In the genomic region with DNA sequence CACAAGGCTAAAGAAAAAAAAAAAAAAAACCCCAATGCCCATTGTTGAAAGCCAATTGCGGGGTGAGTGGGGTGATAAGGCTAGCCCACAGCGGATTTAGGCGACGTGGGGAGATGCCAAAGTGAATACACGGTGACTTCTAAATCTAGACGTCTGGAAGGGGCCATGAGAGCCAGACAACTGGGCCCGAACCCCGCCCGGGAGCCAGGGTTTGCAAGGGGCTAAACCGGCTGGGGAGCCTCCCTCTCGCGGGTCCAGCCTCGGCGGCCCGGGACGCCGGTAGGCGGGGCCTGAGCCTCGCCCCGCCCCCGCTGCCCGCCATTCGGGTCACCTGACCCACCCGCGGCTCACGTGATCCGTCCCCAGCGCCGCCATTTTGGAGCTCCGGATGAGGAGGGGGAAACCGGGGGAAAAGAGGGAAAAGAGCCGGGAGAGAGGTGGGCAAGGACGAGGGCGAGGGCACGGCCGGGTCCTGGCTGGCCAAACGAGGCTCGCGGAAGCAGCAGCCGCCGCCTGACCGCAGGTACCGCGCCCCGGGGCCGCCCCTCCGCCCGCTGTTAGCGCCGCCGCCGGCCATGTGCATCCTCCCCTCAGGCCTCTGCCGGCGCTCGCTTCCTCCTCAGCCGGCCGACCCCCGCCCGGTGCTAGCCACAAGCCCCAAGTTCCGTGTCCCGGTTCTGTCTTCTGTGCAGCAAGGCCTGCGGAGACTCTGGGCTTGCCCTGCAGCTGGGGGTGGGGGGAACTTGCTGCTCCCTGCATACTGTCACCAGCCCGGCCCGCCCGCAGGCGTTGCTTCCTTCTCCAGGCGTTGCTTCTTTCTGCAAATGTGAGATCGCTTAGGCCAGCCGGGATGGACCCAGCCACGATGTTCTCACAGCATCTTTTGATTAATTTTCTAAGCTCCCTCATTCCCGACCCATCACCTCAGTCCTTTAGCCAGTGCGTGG, we compare ENCODE assay signal across 1 cellular context.
TF ChIP-seq lines count a peak whose summit lies in the region.

Gene ZNF507, plus strand, starts transcription at position 350 of the 947 bp plus-strand sequence. CDS start 7,221 bp downstream, outside the sequence.

TF ChIP-seq in HEK293, 187 proteins besides CTCF, POLR2A, EP300 and RAD21 (continued from another document and continues in another):
- TF ChIP-seq, protein P1, sequence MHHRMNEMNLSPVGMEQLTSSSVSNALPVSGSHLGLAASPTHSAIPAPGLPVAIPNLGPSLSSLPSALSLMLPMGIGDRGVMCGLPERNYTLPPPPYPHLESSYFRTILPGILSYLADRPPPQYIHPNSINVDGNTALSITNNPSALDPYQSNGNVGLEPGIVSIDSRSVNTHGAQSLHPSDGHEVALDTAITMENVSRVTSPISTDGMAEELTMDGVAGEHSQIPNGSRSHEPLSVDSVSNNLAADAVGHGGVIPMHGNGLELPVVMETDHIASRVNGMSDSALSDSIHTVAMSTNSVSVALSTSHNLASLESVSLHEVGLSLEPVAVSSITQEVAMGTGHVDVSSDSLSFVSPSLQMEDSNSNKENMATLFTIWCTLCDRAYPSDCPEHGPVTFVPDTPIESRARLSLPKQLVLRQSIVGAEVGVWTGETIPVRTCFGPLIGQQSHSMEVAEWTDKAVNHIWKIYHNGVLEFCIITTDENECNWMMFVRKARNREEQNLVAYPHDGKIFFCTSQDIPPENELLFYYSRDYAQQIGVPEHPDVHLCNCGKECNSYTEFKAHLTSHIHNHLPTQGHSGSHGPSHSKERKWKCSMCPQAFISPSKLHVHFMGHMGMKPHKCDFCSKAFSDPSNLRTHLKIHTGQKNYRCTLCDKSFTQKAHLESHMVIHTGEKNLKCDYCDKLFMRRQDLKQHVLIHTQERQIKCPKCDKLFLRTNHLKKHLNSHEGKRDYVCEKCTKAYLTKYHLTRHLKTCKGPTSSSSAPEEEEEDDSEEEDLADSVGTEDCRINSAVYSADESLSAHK (tag by site-specific recombination; IDR thresholded peaks at IDR 0.05), result 0 out of 2 replicates have a peak, but pooled peaks have one; percentile 64
- TF ChIP-seq ZBTB26 (tag by site-specific recombination; optimal IDR thresholded peaks at IDR 0.05), result peak; percentile 54
- TF ChIP-seq, protein P2, sequence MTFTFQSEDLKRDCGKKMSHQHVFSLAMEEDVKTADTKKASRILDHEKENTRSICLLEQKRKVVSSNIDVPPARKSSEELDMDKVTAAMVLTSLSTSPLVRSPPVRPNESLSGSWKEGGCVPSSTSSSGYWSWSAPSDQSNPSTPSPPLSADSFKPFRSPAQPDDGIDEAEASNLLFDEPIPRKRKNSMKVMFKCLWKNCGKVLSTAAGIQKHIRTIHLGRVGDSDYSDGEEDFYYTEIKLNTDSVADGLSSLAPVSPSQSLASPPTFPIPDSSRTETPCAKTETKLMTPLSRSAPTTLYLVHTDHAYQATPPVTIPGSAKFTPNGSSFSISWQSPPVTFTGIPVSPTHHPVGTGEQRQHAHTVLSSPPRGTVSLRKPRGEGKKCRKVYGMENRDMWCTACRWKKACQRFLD (tag by site-specific recombination; IDR thresholded peaks at IDR 0.05), result peak; percentile 87
- no peak for TF ChIP-seq ZNF138 (tag by site-specific recombination; IDR thresholded peaks at IDR 0.05; ENCODE audit: borderline replicate concordance)
- no peak for TF ChIP-seq ZNF530 (tag by site-specific recombination; IDR thresholded peaks at IDR 0.05; ENCODE audit: low read depth)
- TF ChIP-seq ZNF571 (tag by site-specific recombination; IDR thresholded peaks at IDR 0.05), result no peak
- TF ChIP-seq ZNF23 (tag by site-specific recombination; IDR thresholded peaks at IDR 0.05; ENCODE audit: borderline replicate concordance), result no peak
- TF ChIP-seq, protein P3, sequence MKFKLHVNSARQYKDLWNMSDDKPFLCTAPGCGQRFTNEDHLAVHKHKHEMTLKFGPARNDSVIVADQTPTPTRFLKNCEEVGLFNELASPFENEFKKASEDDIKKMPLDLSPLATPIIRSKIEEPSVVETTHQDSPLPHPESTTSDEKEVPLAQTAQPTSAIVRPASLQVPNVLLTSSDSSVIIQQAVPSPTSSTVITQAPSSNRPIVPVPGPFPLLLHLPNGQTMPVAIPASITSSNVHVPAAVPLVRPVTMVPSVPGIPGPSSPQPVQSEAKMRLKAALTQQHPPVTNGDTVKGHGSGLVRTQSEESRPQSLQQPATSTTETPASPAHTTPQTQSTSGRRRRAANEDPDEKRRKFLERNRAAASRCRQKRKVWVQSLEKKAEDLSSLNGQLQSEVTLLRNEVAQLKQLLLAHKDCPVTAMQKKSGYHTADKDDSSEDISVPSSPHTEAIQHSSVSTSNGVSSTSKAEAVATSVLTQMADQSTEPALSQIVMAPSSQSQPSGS (tag by site-specific recombination; IDR thresholded peaks at IDR 0.05; ENCODE audit: low read depth), result no peak
- TF ChIP-seq ZNF292 (tag by site-specific recombination; IDR thresholded peaks at IDR 0.05; ENCODE audit: borderline replicate concordance, low read depth), result no peak
- TF ChIP-seq ZNF114 (tag by site-specific recombination; IDR thresholded peaks at IDR 0.05), result no peak
- 0 out of 2 replicates have a peak, but pooled peaks have one; percentile 14 for TF ChIP-seq ZNF157 (tag by site-specific recombination; IDR thresholded peaks at IDR 0.05)
- TF ChIP-seq ZNF473 (tag by site-specific recombination; IDR thresholded peaks at IDR 0.05), result no peak
- no peak for TF ChIP-seq ZNF626 (tag by site-specific recombination; IDR thresholded peaks at IDR 0.05)
- TF ChIP-seq ZFP37 (tag by site-specific recombination; IDR thresholded peaks at IDR 0.05), result no peak
- TF ChIP-seq ZNF561 (tag by site-specific recombination; IDR thresholded peaks at IDR 0.05; ENCODE audit: borderline replicate concordance), result peak; percentile 62
- no peak for TF ChIP-seq ZNF791 (tag by site-specific recombination; IDR thresholded peaks at IDR 0.05)
- peak; percentile 45; the same call in 1 of the 2 replicates for TF ChIP-seq ZNF341 (tag by site-specific recombination; IDR thresholded peaks at IDR 0.05; ENCODE audit: low read depth)
- no peak for TF ChIP-seq ZNF521 (tag by site-specific recombination; IDR thresholded peaks at IDR 0.05)
- no peak for TF ChIP-seq TRIM28 (IDR thresholded peaks at IDR 0.05; ENCODE audit: borderline replicate concordance, low read length)
- 0 out of 2 replicates have a peak, but pooled peaks have one; percentile 57 for TF ChIP-seq ZNF658 (tag by site-specific recombination; IDR thresholded peaks at IDR 0.05)
- TF ChIP-seq ZNF501 (tag by site-specific recombination; IDR thresholded peaks at IDR 0.05), result peak; percentile 84; the same call in 1 of the 2 replicates
- TF ChIP-seq ZFHX2 (tag by site-specific recombination; conservative IDR thresholded peaks at IDR 0.05), result peak; percentile 79
- no peak for TF ChIP-seq TCF7L2 (IDR thresholded peaks at IDR 0.05; ENCODE audit: borderline replicate concordance, low read depth, low read length)
- TF ChIP-seq ZNF449 (tag by site-specific recombination; IDR thresholded peaks at IDR 0.05), result no peak
- no peak for TF ChIP-seq SCRT1 (tag by site-specific recombination; IDR thresholded peaks at IDR 0.05; ENCODE audit: borderline replicate concordance)
- TF ChIP-seq ZNF548 (tag by site-specific recombination; IDR thresholded peaks at IDR 0.05), result no peak
- TF ChIP-seq, protein P4, sequence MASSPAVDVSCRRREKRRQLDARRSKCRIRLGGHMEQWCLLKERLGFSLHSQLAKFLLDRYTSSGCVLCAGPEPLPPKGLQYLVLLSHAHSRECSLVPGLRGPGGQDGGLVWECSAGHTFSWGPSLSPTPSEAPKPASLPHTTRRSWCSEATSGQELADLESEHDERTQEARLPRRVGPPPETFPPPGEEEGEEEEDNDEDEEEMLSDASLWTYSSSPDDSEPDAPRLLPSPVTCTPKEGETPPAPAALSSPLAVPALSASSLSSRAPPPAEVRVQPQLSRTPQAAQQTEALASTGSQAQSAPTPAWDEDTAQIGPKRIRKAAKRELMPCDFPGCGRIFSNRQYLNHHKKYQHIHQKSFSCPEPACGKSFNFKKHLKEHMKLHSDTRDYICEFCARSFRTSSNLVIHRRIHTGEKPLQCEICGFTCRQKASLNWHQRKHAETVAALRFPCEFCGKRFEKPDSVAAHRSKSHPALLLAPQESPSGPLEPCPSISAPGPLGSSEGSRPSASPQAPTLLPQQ (tag by site-specific recombination; IDR thresholded peaks at IDR 0.05), result peak; percentile 82
- TF ChIP-seq ZBTB17 (tag by site-specific recombination; IDR thresholded peaks at IDR 0.05), result peak; percentile 84
- TF ChIP-seq ZNF2 (tag by site-specific recombination; IDR thresholded peaks at IDR 0.05), result no peak
- TF ChIP-seq ZNF837 (tag by site-specific recombination; IDR thresholded peaks at IDR 0.05), result no peak
- no peak for TF ChIP-seq ZNF16 (tag by site-specific recombination; IDR thresholded peaks at IDR 0.05; ENCODE audit: low read depth)
- TF ChIP-seq KLF9 (tag by site-specific recombination; IDR thresholded peaks at IDR 0.05; ENCODE audit: low read depth), result peak; percentile 83
- peak; percentile 79 for TF ChIP-seq ZNF10 (tag by site-specific recombination; IDR thresholded peaks at IDR 0.05)
- 0 out of 2 replicates have a peak, but pooled peaks have one; percentile 39 for TF ChIP-seq ZNF610 (tag by site-specific recombination; IDR thresholded peaks at IDR 0.05; ENCODE audit: borderline replicate concordance)
- TF ChIP-seq ZNF426 (tag by site-specific recombination; IDR thresholded peaks at IDR 0.05), result no peak
- TF ChIP-seq, protein P5, sequence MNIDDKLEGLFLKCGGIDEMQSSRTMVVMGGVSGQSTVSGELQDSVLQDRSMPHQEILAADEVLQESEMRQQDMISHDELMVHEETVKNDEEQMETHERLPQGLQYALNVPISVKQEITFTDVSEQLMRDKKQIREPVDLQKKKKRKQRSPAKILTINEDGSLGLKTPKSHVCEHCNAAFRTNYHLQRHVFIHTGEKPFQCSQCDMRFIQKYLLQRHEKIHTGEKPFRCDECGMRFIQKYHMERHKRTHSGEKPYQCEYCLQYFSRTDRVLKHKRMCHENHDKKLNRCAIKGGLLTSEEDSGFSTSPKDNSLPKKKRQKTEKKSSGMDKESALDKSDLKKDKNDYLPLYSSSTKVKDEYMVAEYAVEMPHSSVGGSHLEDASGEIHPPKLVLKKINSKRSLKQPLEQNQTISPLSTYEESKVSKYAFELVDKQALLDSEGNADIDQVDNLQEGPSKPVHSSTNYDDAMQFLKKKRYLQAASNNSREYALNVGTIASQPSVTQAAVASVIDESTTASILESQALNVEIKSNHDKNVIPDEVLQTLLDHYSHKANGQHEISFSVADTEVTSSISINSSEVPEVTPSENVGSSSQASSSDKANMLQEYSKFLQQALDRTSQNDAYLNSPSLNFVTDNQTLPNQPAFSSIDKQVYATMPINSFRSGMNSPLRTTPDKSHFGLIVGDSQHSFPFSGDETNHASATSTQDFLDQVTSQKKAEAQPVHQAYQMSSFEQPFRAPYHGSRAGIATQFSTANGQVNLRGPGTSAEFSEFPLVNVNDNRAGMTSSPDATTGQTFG (tag by site-specific recombination; IDR thresholded peaks at IDR 0.05; ENCODE audit: borderline replicate concordance), result peak; percentile 63; the same call in 1 of the 2 replicates
- no peak for TF ChIP-seq ZNF510 (tag by site-specific recombination; IDR thresholded peaks at IDR 0.05; ENCODE audit: insufficient replicate concordance)
- 0 out of 2 replicates have a peak, but pooled peaks have one; percentile 3 for TF ChIP-seq ZNF664 (tag by site-specific recombination; IDR thresholded peaks at IDR 0.05)
- no peak for TF ChIP-seq ZNF529 (tag by site-specific recombination; IDR thresholded peaks at IDR 0.05; ENCODE audit: insufficient replicate concordance)
- TF ChIP-seq ZNF211 (tag by site-specific recombination; IDR thresholded peaks at IDR 0.05; ENCODE audit: low read depth), result no peak
- no peak for TF ChIP-seq MEIS1 (CRISPR knock-in tag; IDR thresholded peaks at IDR 0.05; ENCODE audit: borderline replicate concordance)
- no peak for TF ChIP-seq ZNF169 (tag by site-specific recombination; IDR thresholded peaks at IDR 0.05)
- TF ChIP-seq, protein P6, sequence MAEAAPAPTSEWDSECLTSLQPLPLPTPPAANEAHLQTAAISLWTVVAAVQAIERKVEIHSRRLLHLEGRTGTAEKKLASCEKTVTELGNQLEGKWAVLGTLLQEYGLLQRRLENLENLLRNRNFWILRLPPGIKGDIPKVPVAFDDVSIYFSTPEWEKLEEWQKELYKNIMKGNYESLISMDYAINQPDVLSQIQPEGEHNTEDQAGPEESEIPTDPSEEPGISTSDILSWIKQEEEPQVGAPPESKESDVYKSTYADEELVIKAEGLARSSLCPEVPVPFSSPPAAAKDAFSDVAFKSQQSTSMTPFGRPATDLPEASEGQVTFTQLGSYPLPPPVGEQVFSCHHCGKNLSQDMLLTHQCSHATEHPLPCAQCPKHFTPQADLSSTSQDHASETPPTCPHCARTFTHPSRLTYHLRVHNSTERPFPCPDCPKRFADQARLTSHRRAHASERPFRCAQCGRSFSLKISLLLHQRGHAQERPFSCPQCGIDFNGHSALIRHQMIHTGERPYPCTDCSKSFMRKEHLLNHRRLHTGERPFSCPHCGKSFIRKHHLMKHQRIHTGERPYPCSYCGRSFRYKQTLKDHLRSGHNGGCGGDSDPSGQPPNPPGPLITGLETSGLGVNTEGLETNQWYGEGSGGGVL (tag by site-specific recombination; IDR thresholded peaks at IDR 0.05), result peak; percentile 88
- peak; percentile 29; the same call in 1 of the 2 replicates for TF ChIP-seq ZNF239 (tag by site-specific recombination; IDR thresholded peaks at IDR 0.05)
- TF ChIP-seq ZNF76 (tag by site-specific recombination; IDR thresholded peaks at IDR 0.05; ENCODE audit: borderline replicate concordance, low read depth), result peak; percentile 80
- no peak for TF ChIP-seq ZNF830 (tag by site-specific recombination; IDR thresholded peaks at IDR 0.05; ENCODE audit: low read depth)
- TF ChIP-seq KLF8 (tag by site-specific recombination; IDR thresholded peaks at IDR 0.05), result peak; percentile 89; the same call in 1 of the 2 replicates
- TF ChIP-seq ZNF391 (tag by site-specific recombination; IDR thresholded peaks at IDR 0.05; ENCODE audit: borderline replicate concordance, low read depth), result peak; percentile 71; the same call in 1 of the 2 replicates
